ENCODE assay signal across 33 cellular contexts in the genomic region with DNA sequence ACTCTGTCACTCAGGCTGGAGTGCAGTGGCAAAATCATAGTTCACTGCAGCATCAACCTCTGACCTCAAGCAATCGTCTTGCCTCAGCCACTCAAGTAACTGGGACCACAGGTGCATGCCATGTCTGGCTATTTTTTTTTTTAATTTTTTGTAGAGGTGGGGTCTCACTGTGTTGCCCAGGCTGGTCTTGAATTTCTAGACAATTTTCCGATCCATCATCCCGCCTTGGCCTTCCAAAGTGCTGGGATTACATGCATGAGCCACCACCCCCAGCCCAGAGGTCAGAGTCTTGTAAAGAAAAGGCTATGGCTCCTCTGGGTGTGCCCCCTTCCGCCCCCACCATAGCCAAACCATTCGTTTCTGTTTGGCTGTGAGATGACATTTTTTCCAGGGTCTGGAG. TPM values are rescaled to one million over a fixed set of nuclear protein-coding genes. Genes with fewer than 3 reads are reported as not detected.
"Had no signal": no experiment of that assay in that cellular context is flagged by ENCODE, and none has a peak within 500 bp of the region (broad histone marks: within the 10 kb centered on the region; RNA-seq: fewer than 3 reads in every experiment).

No MANE protein-coding gene starts in this region.

- H3K36me3 Mint-ChIP-seq: naive B cell; natural killer cell; stimulated activated memory B cell treated with anti-CD40 and anti-IgM and Interleukin-4, amounts not matched to agents 10 μg/mL and 1 μg/mL and 100 μg/mL, for 72 hours; type B pancreatic cell had no signal

- H3K27ac ChIP-seq: heart right ventricle, hepatocyte, lower lobe of right lung, ovary, sigmoid colon, tibial nerve, uterus had no signal

- H3K4me3 ChIP-seq: heart right ventricle, hepatocyte, lower lobe of right lung, ovary, sigmoid colon, tibial nerve, uterus had no signal

- H3K27ac Mint-ChIP-seq: natural killer cell; nephron progenitor cell; stimulated activated memory B cell treated with anti-CD40 and anti-IgM and Interleukin-4, amounts not matched to agents 10 μg/mL and 1 μg/mL and 100 μg/mL, for 72 hours; stimulated activated naive CD8-positive, alpha-beta T cell treated with anti-CD3 and anti-CD28 coated beads, Interleukin-15, amount 100 ng/mL, for 72 hours; type B pancreatic cell had no signal

- H3K4me3 Mint-ChIP-seq: naive B cell; natural killer cell; nephron progenitor cell; stimulated activated memory B cell treated with anti-CD40 and anti-IgM and Interleukin-4, amounts not matched to agents 10 μg/mL and 1 μg/mL and 100 μg/mL, for 72 hours; stimulated activated naive CD8-positive, alpha-beta T cell treated with anti-CD3 and anti-CD28 coated beads, Interleukin-15, amount 100 ng/mL, for 72 hours; type B pancreatic cell had no signal

- DNase-seq: heart right ventricle; islet precursor cell; left cardiac atrium; lower lobe of right lung; mammary epithelial cell; mesenchymal stem cell; naive B cell; natural killer cell; nephron progenitor cell; ovary; sigmoid colon; small intestine; stimulated activated CD4-positive, alpha-beta T cell treated with anti-CD3 and anti-CD28 coated beads, Interleukin-1b, Interleukin-23, amount 100 ng/mL, for 48 hours; stimulated activated CD4-positive, alpha-beta T cell treated with anti-CD3 and anti-CD28 coated beads, Interleukin-2, amount 100 ng/mL, for 48 hours; stimulated activated CD4-positive, alpha-beta T cell treated with anti-CD3 and anti-CD28 coated beads, Interleukin-4, amount 100 ng/mL, for 4 hours; stimulated activated CD8-positive, alpha-beta memory T cell treated with anti-CD3 and anti-CD28 coated beads, Interleukin-4, amount 100 ng/mL, for 48 hours; stimulated activated naive CD4-positive, alpha-beta T cell treated with Interleukin-2 at 50 U/mL for 16 hours; stimulated activated naive CD8-positive, alpha-beta T cell treated with anti-CD3 and anti-CD28 coated beads, Interleukin-15, amount 100 ng/mL, for 72 hours; substantia nigra; uterus had no signal

- H3K4me1 ChIP-seq: lower lobe of right lung, sigmoid colon, uterus had no signal

- ATAC-seq: heart right ventricle; left cardiac atrium; lower lobe of right lung; natural killer cell; right cardiac atrium; stimulated activated memory B cell treated with anti-CD40 and anti-IgM and Interleukin-4, amounts not matched to agents 10 μg/mL and 1 μg/mL and 100 μg/mL, for 72 hours; stimulated activated naive CD8-positive, alpha-beta T cell treated with anti-CD3 and anti-CD28 coated beads, Interleukin-15, amount 100 ng/mL, for 72 hours had no signal

- H3K27me3 ChIP-seq: heart right ventricle, hepatocyte, ovary, sigmoid colon, tibial nerve, uterus had no signal

- H3K9me3 ChIP-seq: heart right ventricle, lower lobe of right lung, ovary, sigmoid colon, tibial nerve, uterus had no signal

- H3K36me3 ChIP-seq: heart right ventricle, lower lobe of right lung, ovary, sigmoid colon, tibial nerve, uterus had no signal

- H3K27me3 Mint-ChIP-seq: naive B cell; progenitor cell of endocrine pancreas; stimulated activated memory B cell treated with anti-CD40 and anti-IgM and Interleukin-4, amounts not matched to agents 10 μg/mL and 1 μg/mL and 100 μg/mL, for 72 hours; stimulated activated naive CD8-positive, alpha-beta T cell treated with anti-CD3 and anti-CD28 coated beads, Interleukin-15, amount 100 ng/mL, for 72 hours; type B pancreatic cell had no signal

- H3K9me3 Mint-ChIP-seq: naive B cell; natural killer cell; stimulated activated memory B cell treated with anti-CD40 and anti-IgM and Interleukin-4, amounts not matched to agents 10 μg/mL and 1 μg/mL and 100 μg/mL, for 72 hours; stimulated activated naive CD8-positive, alpha-beta T cell treated with anti-CD3 and anti-CD28 coated beads, Interleukin-15, amount 100 ng/mL, for 72 hours; type B pancreatic cell had no signal

RNA-seq across cellular contexts. Expression of a gene that starts 51.3 kb away (rescaled TPM):
- total RNA-seq: heart right ventricle, kidney epithelial cell, left cardiac atrium, left lobe of liver, liver, mammary epithelial cell, mononuclear cell, omental fat pad, pulmonary artery endothelial cell, right cardiac atrium, sigmoid colon, tibial nerve, ureter had no signal
- polyA plus RNA-seq: mammary epithelial cell had no signal
